In the genomic region with DNA sequence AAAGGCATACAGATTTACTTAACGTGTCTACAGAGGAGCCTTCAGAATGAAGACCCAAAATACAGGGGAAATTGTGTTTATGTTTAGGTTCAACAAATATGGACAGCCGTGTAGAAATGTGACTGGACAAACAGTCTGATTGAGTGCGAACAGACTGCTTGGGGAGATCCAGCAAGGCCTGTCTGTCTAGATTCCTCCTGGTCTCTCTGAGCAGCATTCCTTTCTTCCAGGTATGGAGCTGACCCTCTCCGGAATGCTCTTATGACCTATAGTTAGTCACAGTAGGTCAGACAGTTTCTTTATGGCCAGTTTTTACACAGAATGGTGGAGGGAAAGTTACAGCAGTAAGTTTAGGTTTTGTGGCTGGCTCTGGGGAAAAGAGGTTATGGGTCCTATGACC, we compare ENCODE assay signal across 21 cellular contexts. TPM values are rescaled to one million over a fixed set of nuclear protein-coding genes. Genes with fewer than 3 reads are reported as not detected.
DNase-seq lines count a peak whose midpoint lies in the region; ATAC-seq and TF ChIP-seq lines count a peak whose summit lies in the region.
"Had no signal": no experiment of that assay in that cellular context is flagged by ENCODE, and none has a peak within 500 bp of the region (broad histone marks: within the 10 kb centered on the region; RNA-seq: fewer than 3 reads in every experiment).

No MANE protein-coding gene starts in this region.

- CTCF ChIA-PET in HCT116 (lab: Charles Lee), result no interaction called here

- peaks cover 43% of the 10 kb centered on the region for H3K79me1 ChIP-seq in trophoblast cell (ENCODE audit: low read length)

- peak overlapping the region; percentile 98 for H2BK5ac ChIP-seq in trophoblast cell (ENCODE audit: low read depth, low read length, poor library complexity)

- H3K4me1 ChIP-seq in HCT116 (ENCODE audit: control insufficient read depth in 1 of 2, insufficient read depth in 2 of 2, low read length in 2 of 2) (peaks cover 0 to 8% of the 10 kb centered on the region in 2 experiments; a peak in 2 of 4 replicates), trophoblast cell (ENCODE audit: control insufficient read depth in 1 of 2, insufficient read depth in 2 of 2, low read length in 2 of 2) (peaks cover 39 to 52% of the 10 kb centered on the region in 2 experiments)
- H3K4me1 ChIP-seq: testis had no signal

- H3K4me2 ChIP-seq in HCT116 (ENCODE audit: low read length), result peak overlapping the region; percentile 47
- peak overlapping the region; percentile 61 for H3K4me2 ChIP-seq in trophoblast cell (ENCODE audit: low read length)

- H3K27me3 ChIP-seq in HCT116 (ENCODE audit: insufficient read depth, low read length) (no peaks in the 10 kb centered on the region), trophoblast cell (ENCODE audit: insufficient read depth, low read length) (no peaks in the 10 kb centered on the region)
- H3K27me3 ChIP-seq: MG63, testis had no signal

- H3K4me3 ChIP-seq in HCT116 (replicated peaks in 1 of 2; ENCODE audit: low read depth in 1 of 2, low read length in 2 of 2) (no peak overlapping the region), trophoblast cell (ENCODE audit: low read depth, low read length) (no peak overlapping the region)
- H3K4me3 ChIP-seq: lung, MG63, testis had no signal

- no peak overlapping the region for H3K4ac ChIP-seq in trophoblast cell (ENCODE audit: low read depth, low read length)

- H2AFZ ChIP-seq in HCT116 (ENCODE audit: low read depth, low read length, poor library complexity, severe bottlenecking) (no peak overlapping the region), trophoblast cell (ENCODE audit: insufficient read depth, low read length, poor library complexity) (no peak overlapping the region)

- no peak overlapping the region for H3K18ac ChIP-seq in trophoblast cell (ENCODE audit: low read length)

- no peaks in the 10 kb centered on the region for H4K20me1 ChIP-seq in HCT116 (ENCODE audit: insufficient read depth)

- no peaks in the 10 kb centered on the region for H3K36me3 ChIP-seq in HCT116 (ENCODE audit: control insufficient read depth in 1 of 2, insufficient read depth in 2 of 2, low read length in 2 of 2)
- H3K36me3 ChIP-seq in trophoblast cell (ENCODE audit: control insufficient read depth in 1 of 2, insufficient read depth in 2 of 2, low read length in 2 of 2), result peaks cover 0 to 2% of the 10 kb centered on the region in 2 experiments
- H3K36me3 ChIP-seq: MG63, WERI-Rb-1 had no signal

- peak overlapping the region; percentile 92 for H4K8ac ChIP-seq in trophoblast cell (ENCODE audit: low read depth, low read length)

- H3K9ac ChIP-seq in HCT116 (ENCODE audit: low read length) (no peak overlapping the region), trophoblast cell (ENCODE audit: low read length) (no peak overlapping the region)

- ATAC-seq in HCT116 (peak; percentile 54), HG03159 (IDR thresholded peaks at IDR 0.05; ENCODE audit: unreplicated experiment) (no peak)
- ATAC-seq: stimulated activated naive CD8-positive, alpha-beta T cell treated with anti-CD3 and anti-CD28 coated beads, Interleukin-15, Interleukin-2, amounts not matched to agents 100 U/mL and 50 U/mL, for 24 hours had no signal

- no peak overlapping the region for H2AK5ac ChIP-seq in trophoblast cell (ENCODE audit: low read length)

- no CpG with 5 or more reads among the region's 4 CpGs for WGBS in trophoblast cell (ENCODE audit: extremely low coverage, insufficient coverage, insufficient read length)

- peak overlapping the region; percentile 96 for H3K14ac ChIP-seq in trophoblast cell (ENCODE audit: low read length)

- no peak for TF ChIP-seq RAD21 in HCT116 (IDR thresholded peaks at IDR 0.05; ENCODE audit: low read depth)

- H3K9me2 ChIP-seq in HCT116 (ENCODE audit: insufficient read depth), result no peaks in the 10 kb centered on the region

- RAD21 ChIA-PET in HCT116 (lab: Charles Lee; ENCODE audit: low non-redundant PET in 1 of 2, low total read pairs in 2 of 2, uncharacterized antibody in 2 of 2, unreplicated experiment in 2 of 2), result no interaction called here

- TF ChIP-seq CTCF in HCT116 (IDR thresholded peaks at IDR 0.05 in 2 of 3, conservative IDR thresholded peaks at IDR 0.05 in 1 of 3; ENCODE audit: borderline replicate concordance in 1 of 3, insufficient read depth in 1 of 3, low read depth in 2 of 3, low read length in 2 of 3) (no peak), VCaP (conservative IDR thresholded peaks at IDR 0.05) (no peak)

- H4K91ac ChIP-seq in trophoblast cell (ENCODE audit: low read depth, low read length), result peak overlapping the region; percentile 97

- intact Hi-C loops in HCT116 (cut with micrococcal nuclease), result no loop called here

- BruUV-seq in HCT116 (replicated peaks; lab: Mats Ljungman, UMichigan), result no TSS peak

- no peak overlapping the region for H3K23ac ChIP-seq in trophoblast cell (ENCODE audit: low read length)

- no peak overlapping the region for H4K12ac ChIP-seq in trophoblast cell (ENCODE audit: low read depth, low read length)

- H2BK12ac ChIP-seq in trophoblast cell (ENCODE audit: low read length), result no peak overlapping the region

- H3K9me3 ChIP-seq in HCT116 (ENCODE audit: control insufficient read depth in 1 of 2, insufficient read depth in 1 of 2, low read depth in 1 of 2, low read length in 2 of 2), result no peaks in the 10 kb centered on the region
- no peaks in the 10 kb centered on the region for H3K9me3 ChIP-seq in trophoblast cell (ENCODE audit: insufficient read depth, low read depth, low read length)
- H3K9me3 ChIP-seq: MG63, testis had no signal

- no peak overlapping the region for H3K27ac ChIP-seq in HCT116 (ENCODE audit: low read depth, low read length)
- H3K27ac ChIP-seq in VCaP, result peak overlapping the region; percentile 23; the same call in 1 of the 2 replicates
- H3K27ac ChIP-seq in trophoblast cell (ENCODE audit: low read depth, low read length), result peak overlapping the region; percentile 100
- H3K27ac ChIP-seq: testis had no signal

- POLR2A ChIA-PET in HCT116 (lab: Charles Lee), result no interaction called here

- TF ChIP-seq POLR2A in HCT116 (IDR thresholded peaks at IDR 0.05; ENCODE audit: borderline replicate concordance, extremely low read depth, insufficient read depth, insufficient read length), result no peak

- no peaks in the 10 kb centered on the region for H3K79me2 ChIP-seq in HCT116 (ENCODE audit: insufficient read depth, low read length)
- peaks cover 15% of the 10 kb centered on the region for H3K79me2 ChIP-seq in trophoblast cell (ENCODE audit: control insufficient read depth, insufficient read depth, low read length, poor library complexity)

- H2BK120ac ChIP-seq in trophoblast cell (ENCODE audit: insufficient read depth, low read length, poor library complexity), result peak overlapping the region; percentile 97

- DNase-seq in HCT116 (ENCODE audit: low read depth, low spot score) (no peak), kidney tubule cell (ENCODE audit: low spot score) (peak; percentile 77), trophoblast cell (peak; percentile 93 to 94), HUDEP-2 (lab: John Stamatoyannopoulos, UW; ENCODE audit: unreplicated experiment in 76 of 76) (no peak), hypothalamus (lab: John Stamatoyannopoulos, UW) (no peak)
- DNase-seq: ACHN; activated CD4-positive, alpha-beta T cell treated with anti-CD3 and anti-CD28 coated beads, Interleukin-2, amount 10 ng/mL, durations not matched to agents 7 days and 5 days; activated gamma-delta T cell; activated T-cell treated with anti-CD3 and anti-CD28 coated beads, Interleukin-2, amount 50 U/mL, for 24 hours; dermis blood vessel endothelial cell; KBM-7; MG63; NCI-H2081 treated with DMSO at 0.1 percent for 48 hours; NCI-H446; NCI-H774; stimulated activated naive CD8-positive, alpha-beta T cell treated with anti-CD3 and anti-CD28 coated beads, Interleukin-15, Interleukin-2, amounts not matched to agents 100 U/mL and 50 U/mL, for 24 hours; testis; WERI-Rb-1 had no signal

TF ChIP-seq in HCT116, 20 proteins besides CTCF, POLR2A, EP300 and RAD21:
- TF ChIP-seq SP1 (IDR thresholded peaks at IDR 0.05; ENCODE audit: low read depth) (peak; percentile 11; the same call in 1 of the 2 replicates), SRF (IDR thresholded peaks at IDR 0.05; ENCODE audit: low read depth) (no peak), ELF1 (IDR thresholded peaks at IDR 0.05; ENCODE audit: borderline replicate concordance, low read depth) (no peak), FOSL1 (IDR thresholded peaks at IDR 0.05; ENCODE audit: low read depth) (no peak), ZNF274 (IDR thresholded peaks at IDR 0.05; ENCODE audit: low read depth, low read length) (no peak)

RNA-seq across cellular contexts. Expression of a gene that starts 9.0 kb away (rescaled TPM):
- total RNA-seq in HCT116 (2021; ENCODE audit: unreplicated experiment), result 1.5 TPM
- polyA plus RNA-seq in HCT116 (2012), result 0.37 and 0.53 TPM in 2 replicates
- 16.5 and 17.0 TPM in 2 replicates for polyA plus RNA-seq in trophoblast cell (2013)
- total RNA-seq: activated CD4-positive, alpha-beta T cell treated with anti-CD3 and anti-CD28 coated beads, Interleukin-2, amount 10 ng/mL, durations not matched to agents 7 days and 5 days had no signal

Comparison
In these comparisons a context has a peak if more than half of its experiments do, and no peak if none do; other contexts are left out.
1. DNase-seq: peak in kidney tubule cell (single experiment) and trophoblast cell (2 of 2); none in HCT116 (single experiment), HUDEP-2 (0 of 76) and hypothalamus (0 of 51).